12 cellular contexts compared by ENCODE assay signal in genomic region chr3:137709011-137709601, GRCh38. TPM values are rescaled to one million over a fixed set of nuclear protein-coding genes. Genes with fewer than 3 reads are reported as not detected.
DNase-seq lines count a peak whose midpoint lies in the region; ATAC-seq, FAIRE-seq and TF ChIP-seq lines count a peak whose summit lies in the region.
"Had no signal": no experiment of that assay in that cellular context is flagged by ENCODE, and none has a peak within 500 bp of the region (broad histone marks: within the 10 kb centered on the region; RNA-seq: fewer than 3 reads in every experiment).

No MANE protein-coding gene starts in this region.

- no peaks in the 10 kb centered on the region for H3K9me3 ChIP-seq in BE2C
- H3K9me3 ChIP-seq in tibial artery: peaks cover 0 to 3% (median 0%) of the 10 kb centered on the region in 3 donors

- peaks cover 6% of the 10 kb centered on the region for H3K9me3 Mint-ChIP-seq in glutamatergic neuron (ENCODE audit: unreplicated experiment)

- no peaks in the 10 kb centered on the region for H3K27me3 ChIP-seq in BE2C
- no peaks in the 10 kb centered on the region for H3K27me3 ChIP-seq in tibial artery

- no peak for ATAC-seq in GM21723 (IDR thresholded peaks at IDR 0.05; ENCODE audit: unreplicated experiment)
- ATAC-seq in HG03457 (IDR thresholded peaks at IDR 0.05; ENCODE audit: unreplicated experiment): no peak
- ATAC-seq in HG03139 (IDR thresholded peaks at IDR 0.05; ENCODE audit: unreplicated experiment): no peak

- no peaks in the 10 kb centered on the region for H3K27me3 Mint-ChIP-seq in glutamatergic neuron (ENCODE audit: unreplicated experiment)

- no peak overlapping the region for H3K4me3 Mint-ChIP-seq in glutamatergic neuron (ENCODE audit: unreplicated experiment)
- H3K4me3 Mint-ChIP-seq: immature natural killer cell had no signal

- no peaks in the 10 kb centered on the region for H3K4me1 Mint-ChIP-seq in glutamatergic neuron (ENCODE audit: low read depth, unreplicated experiment)
- H3K4me1 Mint-ChIP-seq: immature natural killer cell had no signal

- H3K4me3 ChIP-seq in BE2C (ENCODE audit: low read depth, low read length) (no peak overlapping the region), tibial artery (no peak overlapping the region)

- DNase-seq in BE2C (no peak), GM19239 (ENCODE audit: insufficient read length, low spot score) (no peak), OCI-M1 (lab: John Stamatoyannopoulos, UW) (peak; percentile 41), glutamatergic neuron (no peak), tibial artery (no peak)
- DNase-seq: HCEC 1CT, immature natural killer cell, NCI-H1105 treated with DMSO at 0.1 percent for 48 hours had no signal

- H3K27ac ChIP-seq in tibial artery: no peak overlapping the region

- no peak overlapping the region for H3K27ac Mint-ChIP-seq in glutamatergic neuron (ENCODE audit: unreplicated experiment)
- H3K27ac Mint-ChIP-seq: immature natural killer cell had no signal

- intact Hi-C loops in tibial artery (cut with DNase I; ENCODE audit: low total_unique reads): no loop called here

- H3K36me3 ChIP-seq in BE2C (no peaks in the 10 kb centered on the region), tibial artery (no peaks in the 10 kb centered on the region)

- TF ChIP-seq CTCF in BE2C (IDR thresholded peaks at IDR 0.05; ENCODE audit: low read depth, low read length): peak; percentile 69
- peak; percentile 70 for TF ChIP-seq CTCF in glutamatergic neuron (IDR thresholded peaks at IDR 0.05; ENCODE audit: partially characterized antibody, unreplicated experiment)
- TF ChIP-seq CTCF in tibial artery (IDR thresholded peaks at IDR 0.05): no peak

- FAIRE-seq in GM19239 (lab: Jason Lieb, UNC): peak; percentile 33

- H3K36me3 Mint-ChIP-seq in glutamatergic neuron (ENCODE audit: unreplicated experiment): peaks cover 11% of the 10 kb centered on the region

- no peaks in the 10 kb centered on the region for H3K4me1 ChIP-seq in BE2C
- no peaks in the 10 kb centered on the region for H3K4me1 ChIP-seq in tibial artery

RNA-seq across cellular contexts. Expression of gene SOX14, which starts 55.0 kb away (rescaled TPM):
- polyA plus RNA-seq in BE2C (2012; ENCODE audit: insufficient read depth, insufficient read length, low read depth): not detected
- total RNA-seq in glutamatergic neuron (ENCODE audit: unreplicated experiment): not detected
- total RNA-seq: Daoy had no signal
- polyA plus RNA-seq: immature natural killer cell had no signal

Comparison
In these comparisons a context has a peak if more than half of its experiments do, and no peak if none do; other contexts are left out.
1. CTCF ChIP-seq: peak in BE2C (single experiment) and glutamatergic neuron (single experiment); none in tibial artery (0 of 2).